In the genomic region with DNA sequence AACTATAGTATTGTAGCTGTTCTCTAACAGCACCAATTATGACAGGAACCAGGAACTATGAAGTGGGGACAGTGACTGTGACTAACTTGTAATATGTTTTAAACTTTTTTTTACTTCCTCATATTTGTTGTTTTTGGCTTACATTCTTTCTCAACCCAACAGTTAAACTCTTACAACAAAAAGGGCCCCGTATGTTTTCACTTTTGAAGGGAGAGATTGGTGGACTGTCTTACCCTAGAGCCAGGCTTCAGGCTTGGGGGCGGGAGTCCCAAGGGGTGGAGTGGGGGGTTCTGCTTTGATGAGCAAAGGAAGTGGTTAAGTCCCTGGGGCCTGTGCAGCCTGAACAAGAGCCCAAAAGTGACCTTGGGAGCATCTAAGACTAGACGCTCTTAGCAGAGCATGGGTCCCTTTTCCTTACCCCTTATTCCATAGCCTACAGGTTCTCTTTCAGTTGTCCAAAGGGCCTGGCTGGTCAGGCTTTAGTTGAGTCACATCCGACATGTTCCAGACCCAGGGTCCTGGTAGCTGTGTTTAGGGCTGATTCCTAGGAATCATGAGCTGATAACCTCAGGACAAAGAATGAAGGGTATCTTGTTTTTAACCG, we compare ENCODE assay signal across 8 cellular contexts. TPM values are rescaled to one million over a fixed set of nuclear protein-coding genes. Genes with fewer than 3 reads are reported as not detected.
A peak's percentile ranks its signal among the peaks of the same experiment; 100 is the strongest.
DNase-seq lines count a peak whose midpoint lies in the region; ATAC-seq and TF ChIP-seq lines count a peak whose summit lies in the region.

No MANE protein-coding gene starts in this region.

- no peaks in the 10 kb centered on the region for H3K9me2 ChIP-seq in PC-3 (replicated peaks; ENCODE audit: low read length)

- H3K9me3 Mint-ChIP-seq in activated CD4-positive, alpha-beta memory T cell treated with anti-CD3 and anti-CD28 coated beads for 36 hours, result no peaks in the 10 kb centered on the region
- H3K9me3 Mint-ChIP-seq in activated CD4-positive, alpha-beta memory T cell treated with anti-CD3 and anti-CD28 coated beads, Interleukin-2, amount 10 ng/mL, durations not matched to agents 7 days and 5 days, result no peaks in the 10 kb centered on the region

- no peaks in the 10 kb centered on the region for H4K20me1 ChIP-seq in PC-3 (ENCODE audit: low read length)

- ATAC-seq in HG02840 (IDR thresholded peaks at IDR 0.05; ENCODE audit: low FRiP score, unreplicated experiment), result peak; percentile 96
- ATAC-seq in PC-3, result peak; percentile 62
- peak; percentile 68 for ATAC-seq in Right ventricle myocardium inferior
- peak; percentile 67 to 71 for ATAC-seq in upper lobe of left lung (ENCODE audit: low FRiP score in 2 of 2)

- BruUV-seq in PC-3 (replicated peaks; lab: Mats Ljungman, UMichigan), result no TSS peak

- no peak overlapping the region for H2AFZ ChIP-seq in PC-3 (ENCODE audit: low read length)

- H3K4me2 ChIP-seq in PC-3 (ENCODE audit: low read length), result no peak overlapping the region

- no peaks in the 10 kb centered on the region for H3K27me3 Mint-ChIP-seq in activated CD4-positive, alpha-beta memory T cell treated with anti-CD3 and anti-CD28 coated beads for 36 hours
- H3K27me3 Mint-ChIP-seq in activated CD4-positive, alpha-beta memory T cell treated with anti-CD3 and anti-CD28 coated beads, Interleukin-2, amount 10 ng/mL, durations not matched to agents 7 days and 5 days, result no peaks in the 10 kb centered on the region

- no peak overlapping the region for H3K27ac ChIP-seq in PC-3 (ENCODE audit: low read length)
- H3K27ac ChIP-seq in upper lobe of left lung, result peak overlapping the region; percentile 73 to 80 (median 75)

- no peaks in the 10 kb centered on the region for H3F3A ChIP-seq in PC-3 (ENCODE audit: low read length, unreplicated experiment)

- H3K9me3 ChIP-seq in PC-3 (ENCODE audit: low read length) (no peaks in the 10 kb centered on the region), upper lobe of left lung (no peaks in the 10 kb centered on the region)

- TF ChIP-seq EP300 in upper lobe of left lung (IDR thresholded peaks at IDR 0.05), result no peak

- POLR2A ChIA-PET in activated CD4-positive, alpha-beta memory T cell treated with anti-CD3 and anti-CD28 coated beads for 36 hours (lab: Charles Lee), result no interaction called here
- POLR2A ChIA-PET in activated CD4-positive, alpha-beta memory T cell treated with anti-CD3 and anti-CD28 coated beads, Interleukin-2, amount 10 ng/mL, durations not matched to agents 7 days and 5 days (lab: Charles Lee), result interaction anchor here (0.6 to 1.5 kb wide), 3 partner anchors 39 to 191 kb away, joined by 3 to 5 read pairs (median 3); a partner anchor contains a TSS
- POLR2A ChIA-PET in PC-3 (lab: Charles Lee; ENCODE audit: unreplicated experiment), result no interaction called here

- DNase-seq in activated CD4-positive, alpha-beta memory T cell treated with anti-CD3 and anti-CD28 coated beads for 36 hours, result peak; percentile 35
- no peak for DNase-seq in activated CD4-positive, alpha-beta memory T cell treated with anti-CD3 and anti-CD28 coated beads, Interleukin-2, amount 10 ng/mL, durations not matched to agents 7 days and 5 days
- no peak for DNase-seq in PC-3
- DNase-seq in Right ventricle myocardium inferior (ENCODE audit: missing footprints), result peak; percentile 73
- no peak for DNase-seq in upper lobe of left lung
- no peak for DNase-seq in NCI-H2107 treated with DMSO at 0.1 percent for 48 hours (lab: John Stamatoyannopoulos, UW; ENCODE audit: unreplicated experiment)
- DNase-seq in A172 (ENCODE audit: low spot score), result no peak

- intact Hi-C loops in activated CD4-positive, alpha-beta memory T cell treated with anti-CD3 and anti-CD28 coated beads for 36 hours (cut with micrococcal nuclease), result no loop called here
- intact Hi-C loops in PC-3 (cut with micrococcal nuclease) (no loop called here), Right ventricle myocardium inferior (cut with DNase I) (no loop called here)

- no peaks in the 10 kb centered on the region; the same call in 1 of the 2 replicates for H3K79me2 ChIP-seq in PC-3 (ENCODE audit: low read length)

- WGBS in upper lobe of left lung, 2 donors, result 57 to 76% methylated on average over 5 of the region's 5 CpGs

- H3K4me3 ChIP-seq in PC-3 (ENCODE audit: low read length) (no peak overlapping the region), upper lobe of left lung (no peak overlapping the region)

- H3K4me1 Mint-ChIP-seq in activated CD4-positive, alpha-beta memory T cell treated with anti-CD3 and anti-CD28 coated beads for 36 hours (ENCODE audit: low read depth), result peaks cover 39% of the 10 kb centered on the region
- peaks cover 25% of the 10 kb centered on the region for H3K4me1 Mint-ChIP-seq in activated CD4-positive, alpha-beta memory T cell treated with anti-CD3 and anti-CD28 coated beads, Interleukin-2, amount 10 ng/mL, durations not matched to agents 7 days and 5 days

- peaks cover 7% of the 10 kb centered on the region for H3K36me3 Mint-ChIP-seq in activated CD4-positive, alpha-beta memory T cell treated with anti-CD3 and anti-CD28 coated beads for 36 hours
- peaks cover 21% of the 10 kb centered on the region for H3K36me3 Mint-ChIP-seq in activated CD4-positive, alpha-beta memory T cell treated with anti-CD3 and anti-CD28 coated beads, Interleukin-2, amount 10 ng/mL, durations not matched to agents 7 days and 5 days (ENCODE audit: low read depth)

- H3K27me3 ChIP-seq in PC-3 (ENCODE audit: low read length) (no peaks in the 10 kb centered on the region), upper lobe of left lung (no peaks in the 10 kb centered on the region)

- H3K36me3 ChIP-seq in PC-3 (ENCODE audit: low read depth, low read length), result no peaks in the 10 kb centered on the region
- H3K36me3 ChIP-seq in upper lobe of left lung, result no peaks in the 10 kb centered on the region

- H3K27ac Mint-ChIP-seq in activated CD4-positive, alpha-beta memory T cell treated with anti-CD3 and anti-CD28 coated beads for 36 hours, result peak overlapping the region; percentile 40
- no peak overlapping the region for H3K27ac Mint-ChIP-seq in activated CD4-positive, alpha-beta memory T cell treated with anti-CD3 and anti-CD28 coated beads, Interleukin-2, amount 10 ng/mL, durations not matched to agents 7 days and 5 days

- TF ChIP-seq POLR2A in upper lobe of left lung (IDR thresholded peaks at IDR 0.05), result no peak

- H3K4me1 ChIP-seq in PC-3 (ENCODE audit: insufficient read depth, low read length) (peaks cover 10% of the 10 kb centered on the region; the same call in 1 of the 2 replicates), upper lobe of left lung (peaks cover 12 to 18% (median 16%) of the 10 kb centered on the region in 4 donors)

- TF ChIP-seq CTCF in PC-3 (conservative IDR thresholded peaks at IDR 0.05; ENCODE audit: low read depth, low read length) (no peak), upper lobe of left lung (IDR thresholded peaks at IDR 0.05) (no peak)

- H3K4me3 Mint-ChIP-seq in activated CD4-positive, alpha-beta memory T cell treated with anti-CD3 and anti-CD28 coated beads for 36 hours, result no peak overlapping the region
- H3K4me3 Mint-ChIP-seq in activated CD4-positive, alpha-beta memory T cell treated with anti-CD3 and anti-CD28 coated beads, Interleukin-2, amount 10 ng/mL, durations not matched to agents 7 days and 5 days, result no peak overlapping the region

- CTCF ChIA-PET in activated CD4-positive, alpha-beta memory T cell treated with anti-CD3 and anti-CD28 coated beads for 36 hours (lab: Charles Lee), result no interaction called here
- CTCF ChIA-PET in activated CD4-positive, alpha-beta memory T cell treated with anti-CD3 and anti-CD28 coated beads, Interleukin-2, amount 10 ng/mL, durations not matched to agents 7 days and 5 days (lab: Charles Lee), result interaction anchor here (2.9 kb wide), 1 partner anchor 40 kb away, joined by 11 read pairs; a partner anchor contains a TSS
- CTCF ChIA-PET in PC-3 (lab: Charles Lee), result no interaction called here

- H3K9ac ChIP-seq in PC-3 (ENCODE audit: low read length), result no peak overlapping the region

RNA-seq across cellular contexts. Expression of a gene that starts 38.8 kb away (rescaled TPM):
- total RNA-seq in activated CD4-positive, alpha-beta memory T cell treated with anti-CD3 and anti-CD28 coated beads for 36 hours, result 10 to 100 TPM; 55.9 to 61.1 TPM
- total RNA-seq in activated CD4-positive, alpha-beta memory T cell treated with anti-CD3 and anti-CD28 coated beads, Interleukin-2, amount 10 ng/mL, durations not matched to agents 7 days and 5 days, result 100 to 1,000 TPM; 111 to 113 TPM
- 22.8 and 31.9 TPM in 2 replicates for total RNA-seq in PC-3 (2014; rRNA removed)
- total RNA-seq in Right ventricle myocardium inferior, result 28.9 TPM
- total RNA-seq in upper lobe of left lung, result 10 to 100 TPM; 39.7 to 81.8 (median 56.5) TPM
- total RNA-seq in A172 (2014; rRNA removed; shearing (Covaris generic)), result 23.6 and 27.1 TPM in 2 replicates

RNA-seq across cellular contexts. Expression of a gene that starts 53.5 kb away (rescaled TPM):
- total RNA-seq in activated CD4-positive, alpha-beta memory T cell treated with anti-CD3 and anti-CD28 coated beads for 36 hours, result 100 to 1,000 TPM; 181 to 186 TPM
- 100 to 1,000 TPM; 192 to 201 TPM for total RNA-seq in activated CD4-positive, alpha-beta memory T cell treated with anti-CD3 and anti-CD28 coated beads, Interleukin-2, amount 10 ng/mL, durations not matched to agents 7 days and 5 days
- total RNA-seq in PC-3 (2014; rRNA removed) (31.2 and 33.5 TPM in 2 replicates), Right ventricle myocardium inferior (25.6 TPM), upper lobe of left lung (100 to 1,000 TPM in 2 of 6 donors, 10 to 100 TPM in 4; 67.0 to 137 (median 85.1) TPM)
- total RNA-seq in A172 (2014; rRNA removed; shearing (Covaris generic)), result 40.6 and 50.9 TPM in 2 replicates

Comparison
In these comparisons a context has a peak if more than half of its experiments do, and no peak if none do; other contexts are left out.
1. DNase-seq: peak in activated CD4-positive, alpha-beta memory T cell treated with anti-CD3 and anti-CD28 coated beads for 36 hours (single experiment) and Right ventricle myocardium inferior (single experiment); none in activated CD4-positive, alpha-beta memory T cell treated with anti-CD3 and anti-CD28 coated beads, Interleukin-2, amount 10 ng/mL, durations not matched to agents 7 days and 5 days (single experiment), PC-3 (single experiment), upper lobe of left lung (0 of 2), NCI-H2107 treated with DMSO at 0.1 percent for 48 hours (single experiment) and A172 (single experiment).
2. Peak in every context shown above with its lines, with median percentiles within 50 percentile points of each other: ATAC-seq.